ENCODE assay signal across 8 cellular contexts in genomic region chr22:30920407-30920806, GRCh38. TPM values are rescaled to one million over a fixed set of nuclear protein-coding genes. Genes with fewer than 3 reads are reported as not detected.
DNase-seq lines count a peak whose midpoint lies in the region; ATAC-seq lines count a peak whose summit lies in the region.

No MANE protein-coding gene starts in this region.

- H3K36me3 Mint-ChIP-seq in activated CD8-positive, alpha-beta T cell treated with anti-CD3 and anti-CD28 coated beads, Interleukin-2, amount 10 ng/mL, durations not matched to agents 7 days and 5 days (ENCODE audit: low read depth): peaks cover 15% of the 10 kb centered on the region

- H3K27ac Mint-ChIP-seq in activated CD8-positive, alpha-beta T cell treated with anti-CD3 and anti-CD28 coated beads, Interleukin-2, amount 10 ng/mL, durations not matched to agents 7 days and 5 days: no peak overlapping the region

- POLR2A ChIA-PET in activated CD8-positive, alpha-beta T cell treated with anti-CD3 and anti-CD28 coated beads, Interleukin-2, amount 10 ng/mL, durations not matched to agents 7 days and 5 days (lab: Charles Lee): interaction anchor here (1.0 to 1.5 kb wide), 2 partner anchors 11 to 162 kb away, joined by 3 read pairs; no protein-coding TSS in a partner anchor

- CTCF ChIA-PET in activated CD8-positive, alpha-beta T cell treated with anti-CD3 and anti-CD28 coated beads, Interleukin-2, amount 10 ng/mL, durations not matched to agents 7 days and 5 days (lab: Charles Lee): interaction anchor here (0.6 to 4.0 kb wide), 17 partner anchors 8 to 286 kb away, joined by 3 to 37 read pairs (median 9); partner anchors contain the start of genes MORC2, SLC35E4 and TUG1

- H3K4me3 Mint-ChIP-seq in activated CD8-positive, alpha-beta T cell treated with anti-CD3 and anti-CD28 coated beads, Interleukin-2, amount 10 ng/mL, durations not matched to agents 7 days and 5 days: peak overlapping the region; percentile 44

- peak; percentile 86 for DNase-seq in AG08396 (ENCODE audit: low spot score)
- peak; percentile 85 for DNase-seq in GM19240 (ENCODE audit: insufficient read length, low spot score)
- DNase-seq in NCI-H82 (lab: John Stamatoyannopoulos, UW): peak; percentile 72
- DNase-seq in activated CD8-positive, alpha-beta T cell treated with anti-CD3 and anti-CD28 coated beads, Interleukin-2, amount 10 ng/mL, durations not matched to agents 7 days and 5 days: peak; percentile 88
- DNase-seq in ecto neural progenitor cell (ENCODE audit: low spot score): peak; percentile 86
- peak; percentile 73 to 78 for DNase-seq in lung microvascular endothelial cell (ENCODE audit: low read depth in 2 of 2)
- DNase-seq in stimulated activated CD8-positive, alpha-beta memory T cell treated with anti-CD3 and anti-CD28 coated beads, Interleukin-15, amount 100 ng/mL, for 1 hour (ENCODE audit: low read depth): peak; percentile 81

- H3K9me3 Mint-ChIP-seq in activated CD8-positive, alpha-beta T cell treated with anti-CD3 and anti-CD28 coated beads, Interleukin-2, amount 10 ng/mL, durations not matched to agents 7 days and 5 days (ENCODE audit: insufficient read depth): no peaks in the 10 kb centered on the region

- ATAC-seq in activated CD8-positive, alpha-beta T cell treated with anti-CD3 and anti-CD28 coated beads, Interleukin-2, amount 10 ng/mL, durations not matched to agents 7 days and 5 days: peak; percentile 85
- no peak for ATAC-seq in HG03045 (IDR thresholded peaks at IDR 0.05; ENCODE audit: unreplicated experiment)

- H3K27me3 Mint-ChIP-seq in activated CD8-positive, alpha-beta T cell treated with anti-CD3 and anti-CD28 coated beads, Interleukin-2, amount 10 ng/mL, durations not matched to agents 7 days and 5 days (ENCODE audit: low read depth): no peaks in the 10 kb centered on the region

- peaks cover 17% of the 10 kb centered on the region for H3K4me1 Mint-ChIP-seq in activated CD8-positive, alpha-beta T cell treated with anti-CD3 and anti-CD28 coated beads, Interleukin-2, amount 10 ng/mL, durations not matched to agents 7 days and 5 days (ENCODE audit: low read depth)

RNA-seq across cellular contexts. Expression of gene MORC2, which starts 48.2 kb away (rescaled TPM):
- total RNA-seq in activated CD8-positive, alpha-beta T cell treated with anti-CD3 and anti-CD28 coated beads, Interleukin-2, amount 10 ng/mL, durations not matched to agents 7 days and 5 days: 10 to 100 TPM; 31.3 to 31.5 TPM
- 8.3 and 14.9 TPM in 2 replicates for total RNA-seq in lung microvascular endothelial cell

RNA-seq across cellular contexts. Expression of gene TUG1, which starts 48.7 kb away (rescaled TPM):
- total RNA-seq in activated CD8-positive, alpha-beta T cell treated with anti-CD3 and anti-CD28 coated beads, Interleukin-2, amount 10 ng/mL, durations not matched to agents 7 days and 5 days: 10 to 100 TPM; 67.3 to 72.3 TPM
- 25.5 and 37.3 TPM in 2 replicates for total RNA-seq in lung microvascular endothelial cell
